ENCODE assay signal across 22 cellular contexts in the genomic region with DNA sequence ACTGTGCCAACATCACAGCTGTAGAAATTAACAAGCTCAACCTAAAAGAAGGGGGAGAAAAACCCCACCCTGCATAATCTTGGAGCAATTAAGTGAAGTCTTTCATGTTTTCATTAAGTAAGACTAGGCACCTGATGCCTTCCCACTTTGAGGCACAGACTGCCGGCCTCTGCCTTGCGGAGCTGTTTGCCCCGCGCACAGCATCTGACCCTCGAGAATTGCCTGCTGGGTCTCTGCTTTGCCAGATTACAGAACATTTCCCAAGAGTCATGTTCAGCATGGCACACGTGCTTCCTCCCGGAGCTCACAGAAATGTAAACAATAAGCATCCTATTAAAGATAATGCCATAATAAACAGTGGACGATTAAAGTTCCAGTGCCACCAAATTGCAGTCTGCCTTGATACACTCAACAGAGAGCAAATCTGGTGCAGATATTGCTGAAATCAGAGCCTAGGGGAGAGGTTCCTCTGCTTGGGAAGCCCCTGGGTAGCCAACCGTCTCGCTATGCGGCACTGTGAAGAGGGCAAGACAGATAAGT.
"Had no signal": no experiment of that assay in that cellular context is flagged by ENCODE, and none has a peak within 500 bp of the region (broad histone marks: within the 10 kb centered on the region; RNA-seq: fewer than 3 reads in every experiment).

No MANE protein-coding gene starts in this region.

- H3K4me3 ChIP-seq: SK-N-MC had no signal

- DNase-seq: activated CD4-positive, alpha-beta memory T cell treated with anti-CD3 and anti-CD28 coated beads for 36 hours; activated CD4-positive, alpha-beta T cell treated with anti-CD3 and anti-CD28 coated beads, Interleukin-2, amount 10 ng/mL, durations not matched to agents 7 days and 5 days; activated CD4-positive, CD25-positive, alpha-beta regulatory T cell; activated CD8-positive, alpha-beta memory T cell treated with anti-CD3 and anti-CD28 coated beads for 24 hours; activated gamma-delta T cell; activated naive CD4-positive, alpha-beta T cell treated with anti-CD3 and anti-CD28 coated beads for 36 hours; activated T-cell treated with anti-CD3 and anti-CD28 coated beads, Interleukin-2, amount 50 U/mL, for 48 hours; amygdala; NCI-H1105 treated with DMSO at 0.1 percent for 48 hours; NCI-H1694 treated with DMSO at 0.1 percent for 48 hours; NCI-H2081 treated with DMSO at 0.1 percent for 48 hours; NCI-H345; NCI-H510A; NCI-H526 treated with DMSO at 0.1 percent for 48 hours; RPMI8226; T-cell; T-helper 2 cell; T1000 had no signal

- ATAC-seq: activated T-helper 17 cell treated with anti-CD3 and anti-CD28 coated beads, Interleukin-2, amount 50 U/mL, for 72 hours; Panc1; Right ventricle myocardium inferior; T-cell had no signal
